Comparison of ENCODE assay signal across 8 cellular contexts in the genomic region with DNA sequence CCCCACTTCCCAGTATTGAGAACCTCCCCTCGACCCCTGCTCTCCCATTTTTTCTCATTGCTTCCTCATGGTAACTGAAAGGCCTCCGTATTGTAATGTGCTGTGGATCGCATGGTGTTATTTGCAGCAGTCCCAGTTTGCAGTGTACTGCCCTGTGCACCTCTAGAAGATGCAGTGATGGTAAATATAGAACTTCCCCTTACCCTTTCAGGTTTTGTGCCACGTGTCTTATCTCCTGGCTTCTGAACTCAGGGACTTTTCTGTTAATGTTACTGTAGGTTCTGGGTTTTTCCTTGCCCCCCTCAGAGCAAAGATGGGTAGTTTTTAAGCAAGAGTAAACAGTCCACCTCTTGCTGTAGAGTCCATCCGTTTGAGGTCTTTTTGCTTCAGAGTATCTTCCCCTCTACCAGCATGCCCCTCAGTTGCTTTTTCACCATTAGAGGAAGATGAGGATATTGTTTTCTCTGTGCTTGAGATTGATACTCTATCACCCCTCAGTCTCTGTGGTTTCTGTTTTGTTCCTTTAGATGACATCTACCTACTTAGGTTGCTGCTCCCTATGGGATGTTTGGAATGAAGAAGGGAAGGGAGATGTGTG.
DNase-seq lines count a peak whose midpoint lies in the region; ATAC-seq lines count a peak whose summit lies in the region.

No MANE protein-coding gene starts in this region.

- peaks cover 14 to 34% of the 10 kb centered on the region in 2 donors for H3K36me3 ChIP-seq in duodenal mucosa (ENCODE audit: control insufficient read depth in 1 of 2, insufficient read depth in 2 of 2, low read length in 2 of 2)

- H3K9me3 ChIP-seq in duodenal mucosa (ENCODE audit: control insufficient read depth in 1 of 2, low read length in 2 of 2): no peaks in the 10 kb centered on the region

- H3K27me3 ChIP-seq in duodenal mucosa (ENCODE audit: control insufficient read depth in 1 of 2, insufficient read depth in 2 of 2, low read length in 2 of 2): no peaks in the 10 kb centered on the region

- H3K27ac ChIP-seq in duodenal mucosa (ENCODE audit: low read depth, low read length) (peak overlapping the region; percentile 27), skin epidermis (peak overlapping the region in 18 of 21 experiments; percentile 4 to 81 (median 53))

- peak overlapping the region in 1 of 2 donors; percentile 3 for H3K9ac ChIP-seq in duodenal mucosa (ENCODE audit: low read depth in 1 of 2, low read length in 2 of 2)

- no peak for DNase-seq in NCI-H446 (lab: John Stamatoyannopoulos, UW)
- DNase-seq in NCI-H2081 treated with DMSO at 0.1 percent for 48 hours (lab: John Stamatoyannopoulos, UW): no peak
- DNase-seq in DMS153 treated with DMSO at 0.1 percent for 48 hours (lab: John Stamatoyannopoulos, UW; ENCODE audit: unreplicated experiment): no peak
- no peak for DNase-seq in cerebellar cortex (ENCODE audit: low spot score)

- H3K4me1 ChIP-seq in duodenal mucosa (ENCODE audit: control insufficient read depth in 1 of 2, insufficient read depth in 2 of 2, low read length in 2 of 2): peaks cover 58 to 69% of the 10 kb centered on the region in 2 donors

- ATAC-seq in GM18907 (IDR thresholded peaks at IDR 0.05; ENCODE audit: unreplicated experiment) (peak; percentile 67), HG03045 (IDR thresholded peaks at IDR 0.05; ENCODE audit: unreplicated experiment) (peak; percentile 47)

- H3K4me3 ChIP-seq in duodenal mucosa (ENCODE audit: low read depth in 1 of 2, low read length in 2 of 2) (peak overlapping the region in 1 of 2 donors; percentile 17), skin epidermis (no peak overlapping the region)
